Comparison of ENCODE assay signal across 10 cellular contexts in genomic region chr2:158998486-158999248, GRCh38. TPM values are rescaled to one million over a fixed set of nuclear protein-coding genes. Genes with fewer than 3 reads are reported as not detected.
DNase-seq lines count a peak whose midpoint lies in the region; ATAC-seq, FAIRE-seq and TF ChIP-seq lines count a peak whose summit lies in the region.
"Had no signal": no experiment of that assay in that cellular context is flagged by ENCODE, and none has a peak within 500 bp of the region (broad histone marks: within the 10 kb centered on the region; RNA-seq: fewer than 3 reads in every experiment).

No MANE protein-coding gene starts in this region.

- H3K27ac Mint-ChIP-seq in MCF 10A (ENCODE audit: low read depth, unreplicated experiment): peak overlapping the region; percentile 83
- no peak overlapping the region for H3K27ac Mint-ChIP-seq in activated CD4-positive, alpha-beta T cell treated with anti-CD3 and anti-CD28 coated beads, Interleukin-2, amount 10 ng/mL, durations not matched to agents 7 days and 5 days
- H3K27ac Mint-ChIP-seq: activated naive CD8-positive, alpha-beta T cell had no signal

- peak overlapping the region; percentile 4 to 63; a peak in 5 of 6 replicates for H3K27ac ChIP-seq in A549

- peaks cover 18% of the 10 kb centered on the region for H3K36me3 Mint-ChIP-seq in MCF 10A (ENCODE audit: insufficient read depth, unreplicated experiment)
- H3K36me3 Mint-ChIP-seq in activated CD4-positive, alpha-beta T cell treated with anti-CD3 and anti-CD28 coated beads, Interleukin-2, amount 10 ng/mL, durations not matched to agents 7 days and 5 days (ENCODE audit: low read depth): no peaks in the 10 kb centered on the region
- H3K36me3 Mint-ChIP-seq: activated naive CD8-positive, alpha-beta T cell; immature natural killer cell had no signal

- TF ChIP-seq EP300 in A549 (IDR thresholded peaks at IDR 0.05): no peak

- H3K4me2 ChIP-seq in A549: peak overlapping the region; percentile 52

- H3K4me1 ChIP-seq in A549: peaks cover 82% of the 10 kb centered on the region

- H3K4me3 Mint-ChIP-seq in MCF 10A (ENCODE audit: unreplicated experiment): peak overlapping the region; percentile 28
- H3K4me3 Mint-ChIP-seq in activated CD4-positive, alpha-beta T cell treated with anti-CD3 and anti-CD28 coated beads, Interleukin-2, amount 10 ng/mL, durations not matched to agents 7 days and 5 days: no peak overlapping the region
- H3K4me3 Mint-ChIP-seq: activated naive CD8-positive, alpha-beta T cell; immature natural killer cell had no signal

- TF ChIP-seq RAD21 in A549 (conservative IDR thresholded peaks at IDR 0.05 in 1 of 2, IDR thresholded peaks at IDR 0.05 in 1 of 2): no peak

- no peak for FAIRE-seq in A549 (lab: Jason Lieb, UNC)

- H3K9me3 Mint-ChIP-seq in MCF 10A (ENCODE audit: unreplicated experiment): no peaks in the 10 kb centered on the region
- H3K9me3 Mint-ChIP-seq in activated CD4-positive, alpha-beta T cell treated with anti-CD3 and anti-CD28 coated beads, Interleukin-2, amount 10 ng/mL, durations not matched to agents 7 days and 5 days: no peaks in the 10 kb centered on the region
- H3K9me3 Mint-ChIP-seq: immature natural killer cell had no signal

- no peaks in the 10 kb centered on the region for H3K27me3 Mint-ChIP-seq in MCF 10A (ENCODE audit: insufficient read depth, unreplicated experiment)
- peaks cover 2% of the 10 kb centered on the region for H3K27me3 Mint-ChIP-seq in activated CD4-positive, alpha-beta T cell treated with anti-CD3 and anti-CD28 coated beads, Interleukin-2, amount 10 ng/mL, durations not matched to agents 7 days and 5 days

- 70% methylated on average over 9 of the region's 9 CpGs for WGBS in A549 (ENCODE audit: missing lambda C conversion rate)

- no peak for TF ChIP-seq CTCF in A549 (IDR thresholded peaks at IDR 0.05)
- no peak for TF ChIP-seq CTCF in LNCaP clone FGC (IDR thresholded peaks at IDR 0.05; ENCODE audit: control insufficient read depth, extremely low read depth, insufficient read depth)
- TF ChIP-seq CTCF in MCF 10A (IDR thresholded peaks at IDR 0.05; ENCODE audit: unreplicated experiment): no peak

- H3K4me1 Mint-ChIP-seq in MCF 10A (ENCODE audit: insufficient read depth, unreplicated experiment): peaks cover 18% of the 10 kb centered on the region
- H3K4me1 Mint-ChIP-seq in activated CD4-positive, alpha-beta T cell treated with anti-CD3 and anti-CD28 coated beads, Interleukin-2, amount 10 ng/mL, durations not matched to agents 7 days and 5 days: peaks cover 3% of the 10 kb centered on the region
- H3K4me1 Mint-ChIP-seq: immature natural killer cell had no signal

- H3K9me3 ChIP-seq in A549: no peaks in the 10 kb centered on the region

- BruUV-seq in MCF 10A (replicated peaks; lab: Mats Ljungman, UMichigan): no TSS peak

- intact Hi-C loops in MCF 10A (cut with micrococcal nuclease): loop anchor here (2.0 kb wide), 1 partner anchor 66 kb away; no protein-coding TSS in a partner anchor

- POLR2A ChIA-PET in A549 (lab: Yijun Ruan, JAX) (no interaction called here), MCF 10A (lab: Yijun Ruan, JAX) (interaction anchor here (0.6 to 5.4 kb wide), 9 partner anchors 9 to 542 kb away, joined by 3 to 34 read pairs (median 4); partner anchors contain the start of genes CCDC148, PKP4 and TANC1)
- POLR2A ChIA-PET in activated CD4-positive, alpha-beta T cell treated with anti-CD3 and anti-CD28 coated beads, Interleukin-2, amount 10 ng/mL, durations not matched to agents 7 days and 5 days (lab: Charles Lee): no interaction called here

- no peak for DNase-seq in A549 (ENCODE audit: low read depth in 1 of 2, low spot score in 1 of 2)
- DNase-seq in LNCaP clone FGC (ENCODE audit: low read depth): peak; percentile 50
- DNase-seq in MCF 10A (ENCODE audit: unreplicated experiment): peak; percentile 70
- peak; percentile 77 for DNase-seq in medulla oblongata (ENCODE audit: extremely low spot score)
- DNase-seq in cerebellar cortex (ENCODE audit: low spot score): no peak
- DNase-seq in activated naive CD4-positive, alpha-beta T cell treated with Interleukin-2 at 50 U/mL for 16 hours: no peak
- no peak for DNase-seq in activated CD8-positive, alpha-beta memory T cell treated with anti-CD3 and anti-CD28 coated beads, Interleukin-2, amount 50 U/mL, for 48 hours
- DNase-seq in activated CD4-positive, alpha-beta T cell treated with anti-CD3 and anti-CD28 coated beads, Interleukin-2, amount 10 ng/mL, durations not matched to agents 7 days and 5 days: no peak
- DNase-seq: immature natural killer cell had no signal

- CTCF ChIA-PET in A549 (lab: Yijun Ruan, JAX): interaction anchor here (0.7 to 1.8 kb wide), 4 partner anchors 12 to 45 kb away, joined by 3 to 5 read pairs (median 4); no protein-coding TSS in a partner anchor
- CTCF ChIA-PET in MCF 10A (lab: Yijun Ruan, JAX): interaction anchor here (0.6 to 1.6 kb wide), 11 partner anchors 8 to 1431 kb away, joined by 3 to 7 read pairs (median 3); no protein-coding TSS in a partner anchor
- CTCF ChIA-PET in activated CD4-positive, alpha-beta T cell treated with anti-CD3 and anti-CD28 coated beads, Interleukin-2, amount 10 ng/mL, durations not matched to agents 7 days and 5 days (lab: Charles Lee): no interaction called here

- TF ChIP-seq POLR2A in A549 (IDR thresholded peaks at IDR 0.05; ENCODE audit: low read length): no peak

- peak; percentile 41 to 52; a peak in 4 of 6 replicates for ATAC-seq in A549

- no peak overlapping the region for H3K4me3 ChIP-seq in A549
- H3K4me3 ChIP-seq in LNCaP clone FGC (ENCODE audit: low read depth, low read length): no peak overlapping the region; the same call in 1 of the 2 replicates

TF ChIP-seq in A549, 52 proteins besides CTCF, POLR2A, EP300 and RAD21:
- TF ChIP-seq EHMT2 (IDR thresholded peaks at IDR 0.05; ENCODE audit: low read depth) (no peak), HOXA7 (CRISPR knock-in tag; IDR thresholded peaks at IDR 0.05) (no peak), FOSB (CRISPR knock-in tag; IDR thresholded peaks at IDR 0.05) (no peak), HDAC2 (IDR thresholded peaks at IDR 0.05) (no peak), HEYL (CRISPR knock-in tag; IDR thresholded peaks at IDR 0.05) (no peak), ZSCAN20 (CRISPR knock-in tag; IDR thresholded peaks at IDR 0.05) (no peak), HOXB13 (CRISPR knock-in tag; IDR thresholded peaks at IDR 0.05; ENCODE audit: low read depth) (no peak), ZNF302 (CRISPR knock-in tag; IDR thresholded peaks at IDR 0.05) (no peak), KDM5A (IDR thresholded peaks at IDR 0.05) (no peak), MAFK (IDR thresholded peaks at IDR 0.05; ENCODE audit: partially characterized antibody) (no peak), NR3C1 (IDR thresholded peaks at IDR 0.05) (no peak), MAZ (IDR thresholded peaks at IDR 0.05; ENCODE audit: borderline replicate concordance, low read depth, low read length) (no peak), GATA3 (IDR thresholded peaks at IDR 0.05; ENCODE audit: borderline replicate concordance) (no peak), TP53 (CRISPR knock-in tag; IDR thresholded peaks at IDR 0.05) (no peak), CHD4 (IDR thresholded peaks at IDR 0.05; ENCODE audit: borderline replicate concordance) (no peak), SMC3 (IDR thresholded peaks at IDR 0.05) (no peak)
- TF ChIP-seq, protein P1, sequence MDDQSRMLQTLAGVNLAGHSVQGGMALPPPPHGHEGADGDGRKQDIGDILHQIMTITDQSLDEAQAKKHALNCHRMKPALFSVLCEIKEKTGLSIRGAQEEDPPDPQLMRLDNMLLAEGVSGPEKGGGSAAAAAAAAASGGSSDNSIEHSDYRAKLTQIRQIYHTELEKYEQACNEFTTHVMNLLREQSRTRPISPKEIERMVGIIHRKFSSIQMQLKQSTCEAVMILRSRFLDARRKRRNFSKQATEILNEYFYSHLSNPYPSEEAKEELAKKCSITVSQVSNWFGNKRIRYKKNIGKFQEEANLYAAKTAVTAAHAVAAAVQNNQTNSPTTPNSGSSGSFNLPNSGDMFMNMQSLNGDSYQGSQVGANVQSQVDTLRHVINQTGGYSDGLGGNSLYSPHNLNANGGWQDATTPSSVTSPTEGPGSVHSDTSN (IDR thresholded peaks at IDR 0.05): no peak
- TF ChIP-seq, protein P2, sequence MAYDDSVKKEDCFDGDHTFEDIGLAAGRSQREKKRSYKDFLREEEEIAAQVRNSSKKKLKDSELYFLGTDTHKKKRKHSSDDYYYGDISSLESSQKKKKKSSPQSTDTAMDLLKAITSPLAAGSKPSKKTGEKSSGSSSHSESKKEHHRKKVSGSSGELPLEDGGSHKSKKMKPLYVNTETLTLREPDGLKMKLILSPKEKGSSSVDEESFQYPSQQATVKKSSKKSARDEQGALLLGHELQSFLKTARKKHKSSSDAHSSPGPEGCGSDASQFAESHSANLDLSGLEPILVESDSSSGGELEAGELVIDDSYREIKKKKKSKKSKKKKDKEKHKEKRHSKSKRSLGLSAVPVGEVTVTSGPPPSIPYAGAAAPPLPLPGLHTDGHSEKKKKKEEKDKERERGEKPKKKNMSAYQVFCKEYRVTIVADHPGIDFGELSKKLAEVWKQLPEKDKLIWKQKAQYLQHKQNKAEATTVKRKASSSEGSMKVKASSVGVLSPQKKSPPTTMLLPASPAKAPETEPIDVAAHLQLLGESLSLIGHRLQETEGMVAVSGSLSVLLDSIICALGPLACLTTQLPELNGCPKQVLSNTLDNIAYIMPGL (CRISPR knock-in tag; IDR thresholded peaks at IDR 0.05; ENCODE audit: borderline replicate concordance): no peak
- TF ChIP-seq, protein P3, sequence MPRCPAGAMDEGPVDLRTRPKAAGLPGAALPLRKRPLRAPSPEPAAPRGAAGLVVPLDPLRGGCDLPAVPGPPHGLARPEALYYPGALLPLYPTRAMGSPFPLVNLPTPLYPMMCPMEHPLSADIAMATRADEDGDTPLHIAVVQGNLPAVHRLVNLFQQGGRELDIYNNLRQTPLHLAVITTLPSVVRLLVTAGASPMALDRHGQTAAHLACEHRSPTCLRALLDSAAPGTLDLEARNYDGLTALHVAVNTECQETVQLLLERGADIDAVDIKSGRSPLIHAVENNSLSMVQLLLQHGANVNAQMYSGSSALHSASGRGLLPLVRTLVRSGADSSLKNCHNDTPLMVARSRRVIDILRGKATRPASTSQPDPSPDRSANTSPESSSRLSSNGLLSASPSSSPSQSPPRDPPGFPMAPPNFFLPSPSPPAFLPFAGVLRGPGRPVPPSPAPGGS (IDR thresholded peaks at IDR 0.05): no peak

RNA-seq across cellular contexts. Expression of gene TANC1, which starts 30.2 kb away (rescaled TPM):
- polyA plus RNA-seq in A549 (2011; rRNA removed): 19.5 and 21.2 TPM in 2 replicates
- polyA plus RNA-seq in A549 (2012; cell fraction: cytosol; rRNA removed): 6.3 and 7.0 TPM in 2 replicates
- 18.2 and 19.3 TPM in 2 replicates for polyA plus RNA-seq in A549 (2012; cell fraction: nucleus; rRNA removed)
- 8.1 to 10.0 TPM (median 9.2 TPM) in 3 replicates for polyA plus RNA-seq in A549 (2017; fragmentation: RNase III; extraction: RNeasy Plus Mini Kit Qiagen cat#74134 plus additional on column Dnase treatment)
- polyA minus RNA-seq in A549 (2011; rRNA and poly(A)+ RNA removed): 43.3 and 47.4 TPM in 2 replicates
- total RNA-seq in MCF 10A (2022): 31.0 and 35.3 TPM in 2 replicates
- total RNA-seq in activated CD4-positive, alpha-beta T cell treated with anti-CD3 and anti-CD28 coated beads, Interleukin-2, amount 10 ng/mL, durations not matched to agents 7 days and 5 days: under 1 TPM; 0.32 to 0.52 TPM

Comparison
In these comparisons a context has a peak if more than half of its experiments do, and no peak if none do; other contexts are left out.
1. DNase-seq: peak in LNCaP clone FGC (single experiment), MCF 10A (single experiment) and medulla oblongata (single experiment); none in A549 (0 of 2), cerebellar cortex (single experiment), activated naive CD4-positive, alpha-beta T cell treated with Interleukin-2 at 50 U/mL for 16 hours (single experiment), activated CD8-positive, alpha-beta memory T cell treated with anti-CD3 and anti-CD28 coated beads, Interleukin-2, amount 50 U/mL, for 48 hours (single experiment) and activated CD4-positive, alpha-beta T cell treated with anti-CD3 and anti-CD28 coated beads, Interleukin-2, amount 10 ng/mL, durations not matched to agents 7 days and 5 days (single experiment).
2. RNA of gene TANC1, which starts 30.2 kb away (total RNA-seq): 31.0 to 35.3 TPM in MCF 10A; 0.32 to 0.52 TPM in activated CD4-positive, alpha-beta T cell treated with anti-CD3 and anti-CD28 coated beads, Interleukin-2, amount 10 ng/mL, durations not matched to agents 7 days and 5 days; every median in the first group is over 10 times any median in the second.